ENCODE assay signal across 8 cellular contexts in the genomic region with DNA sequence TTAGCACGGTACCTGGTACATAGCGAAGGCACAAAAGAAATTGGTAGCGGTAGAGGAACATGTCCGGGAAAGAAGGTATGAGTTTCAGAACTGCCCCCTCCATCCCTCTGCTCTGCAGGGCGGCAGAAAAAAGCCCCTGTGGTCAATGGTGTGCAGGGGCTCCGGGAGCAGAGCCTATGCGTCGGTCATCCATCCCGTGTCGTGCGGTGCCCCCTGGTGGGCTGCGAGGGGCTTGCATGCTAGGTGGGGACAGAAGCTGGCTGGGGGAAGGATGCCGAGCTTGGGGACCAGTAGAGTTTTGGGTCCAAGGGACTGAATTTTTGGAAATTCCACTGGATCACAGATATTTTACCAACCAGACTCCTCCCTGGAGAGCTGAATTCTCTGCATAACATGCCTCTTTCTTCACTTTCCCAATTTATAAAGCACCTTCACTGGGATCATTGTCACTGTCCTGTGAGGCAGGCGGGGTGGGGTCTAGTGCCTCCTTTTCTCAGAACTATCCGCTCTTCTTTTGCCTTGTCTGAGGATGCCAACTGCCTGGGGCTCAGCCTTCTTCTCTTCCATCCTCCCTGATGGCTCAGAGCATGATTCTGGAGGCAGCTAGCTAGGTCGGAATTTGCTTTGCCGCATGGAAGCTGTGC.
A peak's percentile ranks its signal among the peaks of the same experiment; 100 is the strongest.
DNase-seq lines count a peak whose midpoint lies in the region; ATAC-seq and TF ChIP-seq lines count a peak whose summit lies in the region.

No MANE protein-coding gene starts in this region.

- DNase-seq in SIG-M5 treated with dmso at 0.1 percent for 504 hours (lab: John Stamatoyannopoulos, UW; ENCODE audit: unreplicated experiment) (peak; percentile 15), SIG-M5 (lab: John Stamatoyannopoulos, UW) (no peak), NCI-H1694 (lab: John Stamatoyannopoulos, UW) (peak; percentile 77), choroid plexus epithelial cell (ENCODE audit: low read depth) (peak; percentile 69), lower leg skin (ENCODE audit: low spot score in 2 of 2) (peak; percentile 33 to 91)
- peak; percentile 84 for DNase-seq in activated CD4-positive, alpha-beta T cell treated with anti-CD3 and anti-CD28 coated beads for 36 hours
- peak; percentile 22 for DNase-seq in stimulated activated CD8-positive, alpha-beta memory T cell treated with anti-CD3 and anti-CD28 coated beads, Interleukin-12 subunit alpha, Interleukin-12 subunit beta, amount 100 ng/mL, for 24 hours (ENCODE audit: extremely low read depth)

- TF ChIP-seq CTCF in choroid plexus epithelial cell (conservative IDR thresholded peaks at IDR 0.05; ENCODE audit: low read depth, low read length): peak; percentile 95
- peak in 1 of 3 donors; percentile 47 for TF ChIP-seq CTCF in lower leg skin (IDR thresholded peaks at IDR 0.05)

- no peak for TF ChIP-seq POLR2A in lower leg skin (IDR thresholded peaks at IDR 0.05)

- H3K36me3 Mint-ChIP-seq in activated CD4-positive, alpha-beta T cell treated with anti-CD3 and anti-CD28 coated beads for 36 hours (ENCODE audit: low read depth): no peaks in the 10 kb centered on the region

- H3K4me3 ChIP-seq in choroid plexus epithelial cell (ENCODE audit: low read depth, low read length) (no peak overlapping the region), lower leg skin (ENCODE audit: low read depth, poor library complexity, severe bottlenecking) (no peak overlapping the region)

- POLR2A ChIA-PET in activated CD4-positive, alpha-beta T cell treated with anti-CD3 and anti-CD28 coated beads for 36 hours (lab: Charles Lee): no interaction called here

- no peak overlapping the region for H3K27ac Mint-ChIP-seq in activated CD4-positive, alpha-beta T cell treated with anti-CD3 and anti-CD28 coated beads for 36 hours

- no peaks in the 10 kb centered on the region for H3K9me3 Mint-ChIP-seq in activated CD4-positive, alpha-beta T cell treated with anti-CD3 and anti-CD28 coated beads for 36 hours (ENCODE audit: low read depth)

- no peaks in the 10 kb centered on the region for H3K4me1 Mint-ChIP-seq in activated CD4-positive, alpha-beta T cell treated with anti-CD3 and anti-CD28 coated beads for 36 hours

- H3K4me3 Mint-ChIP-seq in activated CD4-positive, alpha-beta T cell treated with anti-CD3 and anti-CD28 coated beads for 36 hours: no peak overlapping the region

- 33 to 36% methylated on average over 17 of the region's 17 CpGs for WGBS in lower leg skin, 2 donors

- intact Hi-C loops in activated CD4-positive, alpha-beta T cell treated with anti-CD3 and anti-CD28 coated beads for 36 hours (cut with DNase I, micrococcal nuclease): loop anchor here (1.0 to 10.0 kb wide), 6 partner anchors 151 to 453 kb away; a partner anchor contains a TSS
- intact Hi-C loops in lower leg skin (cut with DNase I; ENCODE audit: low total_unique reads): loop anchor here (5.0 kb wide), 1 partner anchor 211 kb away; no protein-coding TSS in a partner anchor

- CTCF ChIA-PET in activated CD4-positive, alpha-beta T cell treated with anti-CD3 and anti-CD28 coated beads for 36 hours (lab: Charles Lee): interaction anchor here (0.6 to 2.4 kb wide), 42 partner anchors 10 to 565 kb away, joined by 3 to 43 read pairs (median 4); no protein-coding TSS in a partner anchor

- peak; percentile 68 for ATAC-seq in activated CD4-positive, alpha-beta T cell treated with anti-CD3 and anti-CD28 coated beads for 36 hours
- no peak for ATAC-seq in GM19351 (IDR thresholded peaks at IDR 0.05; ENCODE audit: unreplicated experiment)

- peaks cover 2% of the 10 kb centered on the region for H3K27me3 Mint-ChIP-seq in activated CD4-positive, alpha-beta T cell treated with anti-CD3 and anti-CD28 coated beads for 36 hours
